In genomic region chr1:161749509-161750407, GRCh38 we compare ENCODE assay signal across 8 cellular contexts. TPM values are rescaled to one million over a fixed set of nuclear protein-coding genes. Genes with fewer than 3 reads are reported as not detected.
DNase-seq lines count a peak whose midpoint lies in the region; ATAC-seq and TF ChIP-seq lines count a peak whose summit lies in the region.

Gene DUSP12, plus strand, starts transcription at chr1:161749786. Its CDS starts 16 bp downstream, at chr1:161749802.

- intact Hi-C loops in mucosa of descending colon (cut with DNase I, micrococcal nuclease): loop anchor here in 1 of 2 donors (10.0 kb wide), 1 partner anchor 265 kb away; no protein-coding TSS in a partner anchor

- no peaks in the 10 kb centered on the region for H3K36me3 ChIP-seq in mucosa of descending colon (ENCODE audit: low read depth)

- H3K4me1 ChIP-seq in mucosa of descending colon (ENCODE audit: low read depth): peaks cover 11% of the 10 kb centered on the region

- H3K4me3 ChIP-seq in epithelial cell of esophagus (ENCODE audit: low read length) (peak within 1 kb of the TSS; percentile 92), mucosa of descending colon (peak within 1 kb of the TSS; percentile 88)

- ATAC-seq in GM21515 (IDR thresholded peaks at IDR 0.05; ENCODE audit: unreplicated experiment): peak; percentile 93
- peak; percentile 99 for ATAC-seq in mucosa of descending colon

- H3K9me3 ChIP-seq in mucosa of descending colon: no peaks in the 10 kb centered on the region

- peak; percentile 13 for TF ChIP-seq CTCF in epithelial cell of esophagus (IDR thresholded peaks at IDR 0.05; ENCODE audit: insufficient read depth, low read depth, low read length, missing control alignments)
- TF ChIP-seq CTCF in mucosa of descending colon (IDR thresholded peaks at IDR 0.05): no peak

- DNase-seq in DMS114 treated with DMSO at 0.1 percent for 48 hours (lab: John Stamatoyannopoulos, UW; ENCODE audit: unreplicated experiment) (peak; percentile 96), HuH-7.5 (ENCODE audit: low spot score) (peak; percentile 59), OCI-M2 (lab: John Stamatoyannopoulos, UW; ENCODE audit: unreplicated experiment) (peak; percentile 80), activated T-cell treated with anti-CD3 and anti-CD28 coated beads for 4 hours (peak; percentile 76), epithelial cell of esophagus (ENCODE audit: low read depth) (peak; percentile 96), mucosa of descending colon (peak; percentile 92 to 95 (median 92))
- DNase-seq in stimulated activated CD8-positive, alpha-beta memory T cell treated with anti-CD3 and anti-CD28 coated beads, Interleukin-4, amount 100 ng/mL, for 4 hours (ENCODE audit: low read depth in 2 of 2, low spot score in 1 of 2): peak; percentile 53 to 71

RNA-seq across cellular contexts. Expression of gene DUSP12, which starts in this region (rescaled TPM):
- 10 to 100 TPM; 14.3 to 19.5 (median 15.1) TPM for total RNA-seq in mucosa of descending colon

Comparison
In these comparisons a context has a peak if more than half of its experiments do, and no peak if none do; other contexts are left out.
1. Peak in every context shown above with its lines: DNase-seq, ATAC-seq and H3K4me3 ChIP-seq.